In the genomic region with DNA sequence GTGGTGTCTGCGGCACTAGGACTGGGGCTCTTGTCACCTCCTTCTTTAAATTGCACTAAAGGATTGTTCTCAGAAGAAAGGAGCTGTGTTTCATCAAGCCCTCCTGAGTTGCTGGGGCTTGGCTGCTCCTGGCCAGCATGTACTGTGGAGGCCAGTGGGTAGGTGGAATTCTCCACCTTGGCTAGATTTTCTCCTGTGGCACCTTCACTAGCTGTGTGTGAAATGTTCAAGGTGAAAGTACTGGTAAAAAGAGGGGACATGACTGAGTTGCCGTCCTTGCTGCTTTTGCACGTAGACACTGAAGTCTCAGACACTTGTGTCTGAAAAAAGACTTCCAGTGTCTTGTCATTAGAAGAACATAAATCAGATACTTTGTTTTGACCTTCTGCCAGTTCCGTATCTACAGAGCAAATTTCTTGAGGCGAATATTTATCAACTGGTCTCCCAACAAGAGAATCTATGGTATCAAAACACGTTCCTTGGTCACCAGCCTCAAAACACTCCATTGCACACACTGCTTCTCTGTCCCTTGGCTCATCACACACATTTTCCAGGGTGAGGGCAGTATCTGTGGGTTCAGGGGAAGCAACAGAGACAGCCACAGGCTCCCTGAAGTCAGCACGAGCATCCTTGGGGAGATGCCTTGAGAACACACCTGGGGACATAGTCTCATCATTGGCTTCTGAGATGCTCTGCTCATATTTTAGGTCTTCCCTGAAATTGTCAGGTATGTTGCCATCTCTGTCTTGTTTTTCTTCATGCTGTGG, we compare ENCODE assay signal across 27 cellular contexts.
DNase-seq lines count a peak whose midpoint lies in the region; ATAC-seq, FAIRE-seq and TF ChIP-seq lines count a peak whose summit lies in the region.
"Had no signal": no experiment of that assay in that cellular context is flagged by ENCODE, and none has a peak within 500 bp of the region (broad histone marks: within the 10 kb centered on the region; RNA-seq: fewer than 3 reads in every experiment).

No MANE protein-coding gene starts in this region.

- DNase-seq in HepG2 (ENCODE audit: low spot score) (no peak), GM19239 (ENCODE audit: insufficient read length, low spot score) (no peak), right atrium auricular region (ENCODE audit: low spot score) (no peak), dorsolateral prefrontal cortex (no peak), GM03348 (ENCODE audit: low spot score) (no peak)
- no peak for DNase-seq in CD4-positive, alpha-beta T cell
- DNase-seq in activated CD4-positive, alpha-beta T cell treated with anti-CD3 and anti-CD28 coated beads for 4 hours, result no peak
- DNase-seq: activated CD4-positive, alpha-beta T cell treated with anti-CD3 and anti-CD28 coated beads for 36 hours; activated naive CD4-positive, alpha-beta T cell treated with Interleukin-2 at 50 U/mL for 16 hours; activated T-cell treated with anti-CD3 and anti-CD28 coated beads, Interleukin-2, amount 50 U/mL, for 48 hours; AML-193; amniotic stem cell; DMS53; NCI-H1694; NCI-H446 treated with DMSO at 0.1 percent for 48 hours; NCI-H82; nucleus accumbens; stimulated activated CD4-positive, alpha-beta T cell treated with anti-CD3 and anti-CD28 coated beads, Interleukin-15, amount 100 ng/mL, for 24 hours; stimulated activated naive CD4-positive, alpha-beta T cell treated with Interleukin-2 at 50 U/mL for 16 hours; T-helper 17 cell had no signal

- H3K36me3 ChIP-seq in liver (ENCODE audit: control insufficient read depth in 4 of 4, insufficient read depth in 3 of 4, low read depth in 1 of 4, low read length in 3 of 4), result no peaks in the 10 kb centered on the region
- H3K36me3 ChIP-seq in HepG2 (replicated peaks in 1 of 2; ENCODE audit: control insufficient read depth in 1 of 2, insufficient read depth in 2 of 2, low read length in 2 of 2), result no peaks in the 10 kb centered on the region
- no peaks in the 10 kb centered on the region for H3K36me3 ChIP-seq in right atrium auricular region
- H3K36me3 ChIP-seq: prostate gland, thoracic aorta, vagina had no signal

- H3K27ac ChIP-seq in liver (ENCODE audit: low read depth in 1 of 2, low read length in 2 of 2), result peak overlapping the region; percentile 44 to 54
- no peak overlapping the region for H3K27ac ChIP-seq in HepG2 (ENCODE audit: extremely low read length, insufficient read depth, low read length)
- H3K27ac ChIP-seq in right atrium auricular region, result peak overlapping the region; percentile 29 to 87
- H3K27ac ChIP-seq in CD4-positive, alpha-beta T cell (ENCODE audit: low read depth, low read length), result no peak overlapping the region
- H3K27ac ChIP-seq in dorsolateral prefrontal cortex, result no peak overlapping the region
- H3K27ac ChIP-seq: prostate gland, thoracic aorta, vagina had no signal

- H3K4me3 ChIP-seq in liver (ENCODE audit: low read depth in 1 of 3, low read length in 3 of 3) (no peak overlapping the region), HepG2 (replicated peaks in 1 of 3; ENCODE audit: insufficient read depth in 1 of 3, low read depth in 2 of 3, low read length in 3 of 3) (no peak overlapping the region), right atrium auricular region (no peak overlapping the region), dorsolateral prefrontal cortex (no peak overlapping the region)
- H3K4me3 ChIP-seq: A549, prostate gland, thoracic aorta, vagina had no signal

- no peak overlapping the region for H2AFZ ChIP-seq in HepG2 (ENCODE audit: low read length)

- no peak overlapping the region for H3K4me3 Mint-ChIP-seq in CD4-positive, alpha-beta T cell
- H3K4me3 Mint-ChIP-seq: activated CD4-positive, alpha-beta T cell treated with anti-CD3 and anti-CD28 coated beads for 36 hours had no signal

- H3K9me3 ChIP-seq in liver (ENCODE audit: control insufficient read depth in 4 of 4, low read length in 3 of 4) (no peaks in the 10 kb centered on the region), HepG2 (ENCODE audit: low read length) (no peaks in the 10 kb centered on the region), right atrium auricular region (no peaks in the 10 kb centered on the region)
- no peaks in the 10 kb centered on the region for H3K9me3 ChIP-seq in CD4-positive, alpha-beta T cell (ENCODE audit: control insufficient read depth, low read length)
- H3K9me3 ChIP-seq: A549, prostate gland, thoracic aorta, vagina had no signal

- intact Hi-C loops in HepG2 (cut with micrococcal nuclease; ENCODE audit: unreplicated experiment) (loop anchor here (1.0 kb wide), 1 partner anchor 134 kb away; the partner anchor contains the start of gene MALT1), dorsolateral prefrontal cortex (cut with DNase I) (loop anchor here in 1 of 2 donors (5.0 kb wide), 1 partner anchor 535 kb away; no protein-coding TSS in a partner anchor)
- intact Hi-C loops in CD4-positive, alpha-beta T cell (cut with DNase I, micrococcal nuclease), result no loop called here

- H4K20me1 ChIP-seq in HepG2 (ENCODE audit: insufficient read depth, low read length), result no peaks in the 10 kb centered on the region

- H3K9me3 Mint-ChIP-seq in CD4-positive, alpha-beta T cell, result no peaks in the 10 kb centered on the region

- no TSS peak for BruUV-seq in HepG2 (replicated peaks; lab: Mats Ljungman, UMichigan)

- no peaks in the 10 kb centered on the region for H3K36me3 Mint-ChIP-seq in CD4-positive, alpha-beta T cell (ENCODE audit: low read depth)

- no peaks in the 10 kb centered on the region for H3K79me2 ChIP-seq in HepG2 (ENCODE audit: insufficient read depth, low read length)

- CTCF ChIA-PET in HepG2 (lab: Yijun Ruan, JAX; ENCODE audit: low intra/inter-chr PET ratio, low total read pairs), result no interaction called here
- CTCF ChIA-PET in CD4-positive, alpha-beta T cell (lab: Charles Lee), result interaction anchor here (1.9 kb wide), 1 partner anchor 227 kb away, joined by 6 read pairs; no protein-coding TSS in a partner anchor

- FAIRE-seq in HepG2 (lab: Jason Lieb, UNC) (no peak), GM19239 (lab: Jason Lieb, UNC) (peak; percentile 91)
- FAIRE-seq: A549, colon had no signal

- no peaks in the 10 kb centered on the region for H3K27me3 Mint-ChIP-seq in CD4-positive, alpha-beta T cell

- H3K4me2 ChIP-seq in HepG2 (ENCODE audit: low read depth, low read length), result no peak overlapping the region

- H3K27me3 ChIP-seq in liver (ENCODE audit: control insufficient read depth in 4 of 4, insufficient read depth in 4 of 4, low read length in 3 of 4) (no peaks in the 10 kb centered on the region), HepG2 (ENCODE audit: control insufficient read depth in 1 of 2, insufficient read depth in 2 of 2, low read length in 2 of 2) (no peaks in the 10 kb centered on the region), right atrium auricular region (no peaks in the 10 kb centered on the region), dorsolateral prefrontal cortex (peaks cover 0 to 5% (median 0%) of the 10 kb centered on the region in 45 donors)
- no peaks in the 10 kb centered on the region for H3K27me3 ChIP-seq in CD4-positive, alpha-beta T cell (ENCODE audit: control insufficient read depth, insufficient read depth, low read length)
- H3K27me3 ChIP-seq: vagina had no signal

- H3K4me1 ChIP-seq in liver (ENCODE audit: control insufficient read depth in 4 of 4, insufficient read depth in 4 of 4, low read length in 3 of 4) (peaks cover 8 to 43% (median 20%) of the 10 kb centered on the region in 4 donors), HepG2 (ENCODE audit: insufficient read depth, low read length) (peaks cover 76% of the 10 kb centered on the region), right atrium auricular region (peaks cover 0 to 53% of the 10 kb centered on the region in 2 donors)
- H3K4me1 ChIP-seq: prostate gland had no signal

- TF ChIP-seq RAD21 in liver (IDR thresholded peaks at IDR 0.05) (no peak), HepG2 (CRISPR knock-in tag; IDR thresholded peaks at IDR 0.05) (no peak)

- H3K9ac ChIP-seq in liver (ENCODE audit: low read depth in 1 of 2, low read length in 2 of 2) (no peak overlapping the region), HepG2 (ENCODE audit: insufficient read depth, low read depth, low read length) (no peak overlapping the region)

- peaks cover 23% of the 10 kb centered on the region for H3K4me1 Mint-ChIP-seq in CD4-positive, alpha-beta T cell (ENCODE audit: low read depth)

- in situ Hi-C loops in HepG2 (cut with HindIII; ENCODE audit: extremely low pct_ligation_motif_present, low pct_unique_long_range_greater_than_20kb), result loop anchor here (25.0 kb wide), 1 partner anchor 525 kb away; no protein-coding TSS in a partner anchor

- TF ChIP-seq POLR2A in HepG2 (IDR thresholded peaks at IDR 0.05; ENCODE audit: insufficient read depth in 1 of 2, low read depth in 2 of 2, low read length in 2 of 2), result no peak

- TF ChIP-seq CTCF in liver (IDR thresholded peaks at IDR 0.05; ENCODE audit: low read depth, low read length, missing input control) (no peak), HepG2 (CRISPR knock-in tag; IDR thresholded peaks at IDR 0.05) (no peak), right atrium auricular region (IDR thresholded peaks at IDR 0.05) (no peak), dorsolateral prefrontal cortex (IDR thresholded peaks at IDR 0.05 in 54 of 56, conservative IDR thresholded peaks at IDR 0.05 in 2 of 56; ENCODE audit: low read depth in 1 of 56, partially characterized antibody in 56 of 56) (no peak)
- TF ChIP-seq CTCF in CD4-positive, alpha-beta T cell (IDR thresholded peaks at IDR 0.05), result no peak

- POLR2A ChIA-PET in HepG2 (lab: Yijun Ruan, JAX), result interaction anchor here (1.2 kb wide), 1 partner anchor 134 kb away, joined by 5 read pairs; the partner anchor contains the start of gene MALT1
- POLR2A ChIA-PET in CD4-positive, alpha-beta T cell (lab: Charles Lee), result interaction anchor here (1.2 kb wide), 1 partner anchor 155 kb away, joined by 4 read pairs; no protein-coding TSS in a partner anchor

- 86% methylated on average over 7 of the region's 7 CpGs for WGBS in liver
- WGBS in HepG2 (ENCODE audit: low lambda C conversion rate), result 88% methylated on average over 7 of the region's 7 CpGs

- no peak overlapping the region for H3K27ac Mint-ChIP-seq in CD4-positive, alpha-beta T cell

- ATAC-seq in HepG2, result no peak
- ATAC-seq in CD4-positive, alpha-beta T cell (ENCODE audit: poor library complexity), result no peak
- ATAC-seq: A549; activated CD4-positive, alpha-beta T cell treated with anti-CD3 and anti-CD28 coated beads for 36 hours; SK-N-SH treated with all-trans-retinoic acid at 6 μM for 48 hours had no signal

- TF ChIP-seq EP300 in HepG2 (IDR thresholded peaks at IDR 0.05; ENCODE audit: low read depth in 2 of 2, low read length in 2 of 2) (no peak), HepG2 (CRISPR knock-in tag; IDR thresholded peaks at IDR 0.05; ENCODE audit: borderline replicate concordance) (no peak)

TF ChIP-seq in liver, 16 proteins besides CTCF, POLR2A, EP300 and RAD21:
- TF ChIP-seq, protein P1, sequence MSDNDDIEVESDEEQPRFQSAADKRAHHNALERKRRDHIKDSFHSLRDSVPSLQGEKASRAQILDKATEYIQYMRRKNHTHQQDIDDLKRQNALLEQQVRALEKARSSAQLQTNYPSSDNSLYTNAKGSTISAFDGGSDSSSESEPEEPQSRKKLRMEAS (IDR thresholded peaks at IDR 0.05), result no peak
- TF ChIP-seq RXRA (IDR thresholded peaks at IDR 0.05), result no peak
TF ChIP-seq in liver: peak in this region for 0.

TF ChIP-seq in HepG2, 621 proteins besides CTCF, POLR2A, EP300 and RAD21 (continues in another document):
- TF ChIP-seq KAT8 (CRISPR knock-in tag; IDR thresholded peaks at IDR 0.05) (no peak), KMT2B (CRISPR knock-in tag; IDR thresholded peaks at IDR 0.05) (no peak), NFYC (CRISPR knock-in tag; IDR thresholded peaks at IDR 0.05) (no peak)

Comparison
In these comparisons a context has a peak if more than half of its experiments do, and no peak if none do; other contexts are left out.
1. H3K27ac ChIP-seq: peak in liver (2 of 2) and right atrium auricular region (2 of 2); none in HepG2 (single experiment), CD4-positive, alpha-beta T cell (single experiment) and dorsolateral prefrontal cortex (0 of 59).